Comparison of ENCODE assay signal across 8 cellular contexts in genomic region chr16:18799500-18799899, GRCh38. TPM values are rescaled to one million over a fixed set of nuclear protein-coding genes. Genes with fewer than 3 reads are reported as not detected.
DNase-seq lines count a peak whose midpoint lies in the region; ATAC-seq and FAIRE-seq lines count a peak whose summit lies in the region.

No MANE protein-coding gene starts in this region.

- no peak for FAIRE-seq in urothelium cell line (lab: Jason Lieb, UNC)

- H3K9me3 ChIP-seq in iPS-18a (ENCODE audit: control insufficient read depth, low read depth, low read length) (no peaks in the 10 kb centered on the region), subcutaneous abdominal adipose tissue (ENCODE audit: control insufficient read depth in 5 of 5, low read length in 5 of 5) (no peaks in the 10 kb centered on the region)

- H3K36me3 Mint-ChIP-seq in activated T-cell treated with anti-CD3 and anti-CD28 coated beads, Interleukin-2, amount 50 U/mL, for 72 hours (ENCODE audit: insufficient read depth in 2 of 2) = peaks cover 9 to 33% of the 10 kb centered on the region in 2 donors
- peaks cover 41% of the 10 kb centered on the region for H3K36me3 Mint-ChIP-seq in activated T-helper 1 cell treated with anti-CD3 and anti-CD28 coated beads, Interleukin-12 subunit alpha, Interleukin-12 subunit beta, Interleukin-2, Interleukin-4 antibody, amounts not matched to agents 30 ng/mL and 10 ng/mL and 1 ng/mL, durations not matched to agents 14 hours and 24 hours and 36 hours (ENCODE audit: low read depth)

- no peaks in the 10 kb centered on the region for H3K9me3 Mint-ChIP-seq in activated T-cell treated with anti-CD3 and anti-CD28 coated beads, Interleukin-2, amount 50 U/mL, for 72 hours
- no peaks in the 10 kb centered on the region for H3K9me3 Mint-ChIP-seq in activated T-helper 1 cell treated with anti-CD3 and anti-CD28 coated beads, Interleukin-12 subunit alpha, Interleukin-12 subunit beta, Interleukin-2, Interleukin-4 antibody, amounts not matched to agents 30 ng/mL and 10 ng/mL and 1 ng/mL, durations not matched to agents 14 hours and 24 hours and 36 hours

- DNase-seq in activated T-cell treated with anti-CD3 and anti-CD28 coated beads, Interleukin-2, amount 50 U/mL, for 72 hours = no peak
- DNase-seq in activated T-cell treated with anti-CD3 and anti-CD28 coated beads for 4 hours (no peak), SW 1271 (lab: John Stamatoyannopoulos, UW) (no peak), hippocampal formation (lab: John Stamatoyannopoulos, UW) (no peak), urothelium cell line (ENCODE audit: low spot score) (no peak)
- no peak for DNase-seq in activated T-helper 1 cell treated with anti-CD3 and anti-CD28 coated beads, Interleukin-12 subunit alpha, Interleukin-12 subunit beta, Interleukin-2, Interleukin-4 antibody, amounts not matched to agents 30 ng/mL and 10 ng/mL and 1 ng/mL, durations not matched to agents 14 hours and 24 hours and 36 hours (ENCODE audit: low spot score)

- H3K27me3 ChIP-seq in iPS-18a (ENCODE audit: control insufficient read depth, insufficient read depth, low read length) = no peaks in the 10 kb centered on the region
- no peaks in the 10 kb centered on the region for H3K27me3 ChIP-seq in subcutaneous abdominal adipose tissue (ENCODE audit: control insufficient read depth in 5 of 5, insufficient read depth in 4 of 5, low read length in 5 of 5)

- peak overlapping the region; percentile 99 for H3K4me3 ChIP-seq in iPS-18a (ENCODE audit: low read length)
- H3K4me3 ChIP-seq in subcutaneous abdominal adipose tissue (ENCODE audit: low read depth in 1 of 5, low read length in 5 of 5) = peak overlapping the region in 3 of 5 donors; percentile 85 to 95 (median 94)

- no peaks in the 10 kb centered on the region for H3K27me3 Mint-ChIP-seq in activated T-cell treated with anti-CD3 and anti-CD28 coated beads, Interleukin-2, amount 50 U/mL, for 72 hours (ENCODE audit: low read depth)
- H3K27me3 Mint-ChIP-seq in activated T-helper 1 cell treated with anti-CD3 and anti-CD28 coated beads, Interleukin-12 subunit alpha, Interleukin-12 subunit beta, Interleukin-2, Interleukin-4 antibody, amounts not matched to agents 30 ng/mL and 10 ng/mL and 1 ng/mL, durations not matched to agents 14 hours and 24 hours and 36 hours (ENCODE audit: insufficient read depth) = no peaks in the 10 kb centered on the region

- intact Hi-C loops in activated T-helper 1 cell treated with anti-CD3 and anti-CD28 coated beads, Interleukin-12 subunit alpha, Interleukin-12 subunit beta, Interleukin-2, Interleukin-4 antibody, amounts not matched to agents 30 ng/mL and 10 ng/mL and 1 ng/mL, durations not matched to agents 14 hours and 24 hours and 36 hours (cut with micrococcal nuclease) = no loop called here

- peak overlapping the region; percentile 65 for H3K27ac Mint-ChIP-seq in activated T-cell treated with anti-CD3 and anti-CD28 coated beads, Interleukin-2, amount 50 U/mL, for 72 hours
- no peak overlapping the region for H3K27ac Mint-ChIP-seq in activated T-helper 1 cell treated with anti-CD3 and anti-CD28 coated beads, Interleukin-12 subunit alpha, Interleukin-12 subunit beta, Interleukin-2, Interleukin-4 antibody, amounts not matched to agents 30 ng/mL and 10 ng/mL and 1 ng/mL, durations not matched to agents 14 hours and 24 hours and 36 hours

- no peak overlapping the region for H3K9ac ChIP-seq in iPS-18a (ENCODE audit: low read length)
- peak overlapping the region in 2 of 5 donors; percentile 90 to 97 for H3K9ac ChIP-seq in subcutaneous abdominal adipose tissue (ENCODE audit: low read length in 5 of 5)

- ATAC-seq in activated T-cell treated with anti-CD3 and anti-CD28 coated beads, Interleukin-2, amount 50 U/mL, for 72 hours (replicated peaks in 1 of 2) = no peak

- H3K36me3 ChIP-seq in iPS-18a (ENCODE audit: control insufficient read depth, low read depth, low read length) = peaks cover 42% of the 10 kb centered on the region
- peaks cover 10 to 26% (median 24%) of the 10 kb centered on the region in 5 donors for H3K36me3 ChIP-seq in subcutaneous abdominal adipose tissue (ENCODE audit: control insufficient read depth in 5 of 5, insufficient read depth in 5 of 5, low read length in 5 of 5)

- H3K4me1 Mint-ChIP-seq in activated T-cell treated with anti-CD3 and anti-CD28 coated beads, Interleukin-2, amount 50 U/mL, for 72 hours (ENCODE audit: low read depth) = peaks cover 75% of the 10 kb centered on the region
- peaks cover 62% of the 10 kb centered on the region for H3K4me1 Mint-ChIP-seq in activated T-helper 1 cell treated with anti-CD3 and anti-CD28 coated beads, Interleukin-12 subunit alpha, Interleukin-12 subunit beta, Interleukin-2, Interleukin-4 antibody, amounts not matched to agents 30 ng/mL and 10 ng/mL and 1 ng/mL, durations not matched to agents 14 hours and 24 hours and 36 hours (ENCODE audit: low read depth)

- H3K4me1 ChIP-seq in iPS-18a (ENCODE audit: control insufficient read depth, low read depth, low read length) (peaks cover 8% of the 10 kb centered on the region), subcutaneous abdominal adipose tissue (ENCODE audit: control insufficient read depth in 5 of 5, insufficient read depth in 5 of 5, low read length in 5 of 5) (peaks cover 0 to 46% (median 35%) of the 10 kb centered on the region in 5 donors)

- peak overlapping the region; percentile 96 to 98 for H3K4me3 Mint-ChIP-seq in activated T-cell treated with anti-CD3 and anti-CD28 coated beads, Interleukin-2, amount 50 U/mL, for 72 hours
- H3K4me3 Mint-ChIP-seq in activated T-helper 1 cell treated with anti-CD3 and anti-CD28 coated beads, Interleukin-12 subunit alpha, Interleukin-12 subunit beta, Interleukin-2, Interleukin-4 antibody, amounts not matched to agents 30 ng/mL and 10 ng/mL and 1 ng/mL, durations not matched to agents 14 hours and 24 hours and 36 hours = peak overlapping the region; percentile 95

- H3K27ac ChIP-seq in iPS-18a (ENCODE audit: low read length) (no peak overlapping the region), subcutaneous abdominal adipose tissue (ENCODE audit: low read depth, low read length) (no peak overlapping the region)

RNA-seq across cellular contexts. Expression of gene ARL6IP1, which starts 1.8 kb away (rescaled TPM):
- 100 to 1,000 TPM; 164 to 169 TPM for total RNA-seq in activated T-cell treated with anti-CD3 and anti-CD28 coated beads, Interleukin-2, amount 50 U/mL, for 72 hours
- total RNA-seq in activated T-helper 1 cell treated with anti-CD3 and anti-CD28 coated beads, Interleukin-12 subunit alpha, Interleukin-12 subunit beta, Interleukin-2, Interleukin-4 antibody, amounts not matched to agents 30 ng/mL and 10 ng/mL and 1 ng/mL, durations not matched to agents 14 hours and 24 hours and 36 hours = 105 and 109 TPM in 2 replicates

RNA-seq across cellular contexts. Expression of gene RPS15A, which starts 9.4 kb away (rescaled TPM):
- total RNA-seq in activated T-cell treated with anti-CD3 and anti-CD28 coated beads, Interleukin-2, amount 50 U/mL, for 72 hours = 1,000 to 10,000 TPM; 2,952 to 3,046 TPM
- 1,849 and 1,857 TPM in 2 replicates for total RNA-seq in activated T-helper 1 cell treated with anti-CD3 and anti-CD28 coated beads, Interleukin-12 subunit alpha, Interleukin-12 subunit beta, Interleukin-2, Interleukin-4 antibody, amounts not matched to agents 30 ng/mL and 10 ng/mL and 1 ng/mL, durations not matched to agents 14 hours and 24 hours and 36 hours
